In genomic region chr5:123882946-123883345, GRCh38 we compare ENCODE assay signal across 13 cellular contexts.
DNase-seq lines count a peak whose midpoint lies in the region; ATAC-seq, FAIRE-seq and TF ChIP-seq lines count a peak whose summit lies in the region.
"Had no signal": no experiment of that assay in that cellular context is flagged by ENCODE, and none has a peak within 500 bp of the region (broad histone marks: within the 10 kb centered on the region; RNA-seq: fewer than 3 reads in every experiment).

No MANE protein-coding gene starts in this region.

- TF ChIP-seq CTCF in epithelial cell of esophagus (IDR thresholded peaks at IDR 0.05; ENCODE audit: insufficient read depth, low read depth, low read length, missing control alignments): no peak
- no peak for TF ChIP-seq CTCF in psoas muscle (IDR thresholded peaks at IDR 0.05)

- no peak overlapping the region for H3K27ac ChIP-seq in psoas muscle
- H3K27ac ChIP-seq: RWPE1, thyroid gland had no signal

- intact Hi-C loops in psoas muscle (cut with DNase I): no loop called here

- H3K27me3 ChIP-seq in psoas muscle (ENCODE audit: insufficient read depth in 3 of 3, low read length in 2 of 3): no peaks in the 10 kb centered on the region
- H3K27me3 ChIP-seq: thyroid gland had no signal

- H3K4me3 ChIP-seq in epithelial cell of esophagus (ENCODE audit: low read length) (no peak overlapping the region), psoas muscle (peak overlapping the region; percentile 1)
- H3K4me3 ChIP-seq: thyroid gland had no signal

- FAIRE-seq in RCC 7860 (lab: Jason Lieb, UNC): peak; percentile 63

- ATAC-seq in psoas muscle (no peak), HG02870 (IDR thresholded peaks at IDR 0.05; ENCODE audit: unreplicated experiment) (no peak)

- 50 to 52% (median 51%) methylated on average over 3 of the region's 3 CpGs for WGBS in psoas muscle, 3 donors

- DNase-seq in NCI-H748 (lab: John Stamatoyannopoulos, UW; ENCODE audit: unreplicated experiment) (peak; percentile 3), NCI-H748 treated with DMSO at 0.1 percent for 48 hours (lab: John Stamatoyannopoulos, UW) (no peak), RCC 7860 (ENCODE audit: low spot score) (no peak), epithelial cell of esophagus (ENCODE audit: low read depth) (peak; percentile 5), psoas muscle (no peak), SK-N-DZ (ENCODE audit: low spot score) (no peak), superior temporal gyrus (ENCODE audit: extremely low spot score) (no peak)
- DNase-seq: COR-L47, NCI-H345, T1000, thyroid gland had no signal

- H3K9me3 ChIP-seq in psoas muscle: no peaks in the 10 kb centered on the region
- H3K9me3 ChIP-seq: thyroid gland had no signal

- H3K36me3 ChIP-seq in psoas muscle (ENCODE audit: insufficient read depth in 1 of 2, low read depth in 1 of 2): no peaks in the 10 kb centered on the region
- H3K36me3 ChIP-seq: thyroid gland had no signal

- peaks cover 10% of the 10 kb centered on the region for H3K4me1 ChIP-seq in psoas muscle

Comparison
In these comparisons a context has a peak if more than half of its experiments do, and no peak if none do; other contexts are left out.
1. DNase-seq: peak in NCI-H748 (single experiment) and epithelial cell of esophagus (single experiment); none in NCI-H748 treated with DMSO at 0.1 percent for 48 hours (single experiment), RCC 7860 (single experiment), psoas muscle (0 of 2), SK-N-DZ (single experiment) and superior temporal gyrus (single experiment).